Comparison of ENCODE assay signal across 16 cellular contexts in the genomic region with DNA sequence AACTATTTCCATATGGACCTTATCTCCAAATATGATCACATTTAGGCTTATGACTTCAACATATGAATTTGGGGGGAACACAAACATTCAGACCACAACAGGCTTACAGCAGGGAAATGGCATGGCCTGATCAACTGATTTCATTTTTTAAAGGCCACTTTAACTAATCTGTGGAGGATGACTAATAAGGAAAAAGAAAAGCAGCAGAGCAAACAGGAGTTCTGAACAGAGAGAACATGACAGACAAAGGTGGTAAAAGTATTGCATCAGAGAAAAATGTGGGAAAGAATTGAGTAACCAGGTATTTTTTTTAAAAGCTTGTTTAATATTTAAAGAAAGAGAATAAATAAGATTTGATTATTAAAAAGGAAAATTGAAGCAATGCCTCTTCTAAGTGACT.
A peak's percentile ranks its signal among the peaks of the same experiment; 100 is the strongest.
DNase-seq lines count a peak whose midpoint lies in the region; ATAC-seq, FAIRE-seq and TF ChIP-seq lines count a peak whose summit lies in the region.
"Had no signal": no experiment of that assay in that cellular context is flagged by ENCODE, and none has a peak within 500 bp of the region (broad histone marks: within the 10 kb centered on the region; RNA-seq: fewer than 3 reads in every experiment).

No MANE protein-coding gene starts in this region.

- FAIRE-seq in GM19239 (lab: Jason Lieb, UNC): peak; percentile 53

- ATAC-seq in HG02623 (IDR thresholded peaks at IDR 0.05; ENCODE audit: unreplicated experiment) (peak; percentile 73), HG03378 (IDR thresholded peaks at IDR 0.05; ENCODE audit: unreplicated experiment) (peak; percentile 93), HG03135 (IDR thresholded peaks at IDR 0.05; ENCODE audit: unreplicated experiment) (no peak)
- ATAC-seq: activated T-helper 17 cell treated with anti-CD3 and anti-CD28 coated beads, Interleukin-2, amount 50 U/mL, for 72 hours had no signal

- H3K4me3 ChIP-seq in GM12865 (ENCODE audit: low read depth, low read length): no peak overlapping the region
- H3K4me3 ChIP-seq: SK-N-MC had no signal

- DNase-seq in GM12865 (ENCODE audit: low read depth) (peak; percentile 17), GM19239 (ENCODE audit: insufficient read length, low spot score) (no peak), NCI-H1092 (lab: John Stamatoyannopoulos, UW) (no peak), NCI-H146 treated with DMSO at 0.1 percent for 48 hours (lab: John Stamatoyannopoulos, UW; ENCODE audit: unreplicated experiment) (no peak)
- no peak for DNase-seq in stimulated activated CD4-positive, alpha-beta T cell treated with anti-CD3 and anti-CD28 coated beads, Interleukin-1b, Interleukin-23, amount 100 ng/mL, for 48 hours
- DNase-seq: activated CD4-positive, alpha-beta memory T cell treated with anti-CD3 and anti-CD28 coated beads, Interleukin-2, amount 10 ng/mL, durations not matched to agents 7 days and 5 days; CD4-positive, alpha-beta memory T cell; mesendoderm; NCI-H1694 treated with DMSO at 0.1 percent for 48 hours; stimulated activated CD4-positive, alpha-beta T cell treated with anti-CD3 and anti-CD28 coated beads, Interleukin-2, amount 100 ng/mL, for 24 hours; trophoblast cell had no signal

- no peak for TF ChIP-seq CTCF in GM12865 (IDR thresholded peaks at IDR 0.05; ENCODE audit: insufficient read depth, low read depth, low read length, missing control alignments)
